Comparison of ENCODE assay signal across 12 cellular contexts in the genomic region with DNA sequence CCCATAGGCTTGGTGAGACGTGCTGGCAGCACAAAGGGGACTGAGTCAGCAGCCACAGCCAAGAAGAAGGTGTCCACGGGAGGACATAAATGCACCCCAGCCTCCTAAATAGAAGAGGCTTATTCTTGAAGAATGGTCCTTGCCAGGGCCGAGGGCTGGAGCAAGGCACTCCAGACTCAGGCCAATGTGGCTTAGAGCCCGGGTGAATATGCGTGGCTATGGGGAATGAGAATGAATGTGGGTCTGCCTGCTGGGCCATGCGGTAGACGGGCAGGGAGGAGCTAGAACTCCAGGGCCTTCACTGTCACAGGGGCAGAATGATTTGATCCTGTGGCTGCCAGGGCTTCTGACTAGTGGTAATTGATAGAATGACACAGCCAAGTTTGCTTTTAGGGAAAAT. TPM values are rescaled to one million over a fixed set of nuclear protein-coding genes. Genes with fewer than 3 reads are reported as not detected.
DNase-seq lines count a peak whose midpoint lies in the region; ATAC-seq and TF ChIP-seq lines count a peak whose summit lies in the region.
"Had no signal": no experiment of that assay in that cellular context is flagged by ENCODE, and none has a peak within 500 bp of the region (broad histone marks: within the 10 kb centered on the region; RNA-seq: fewer than 3 reads in every experiment).

No MANE protein-coding gene starts in this region.

- peaks cover 51% of the 10 kb centered on the region for H4K20me1 ChIP-seq in GM23338 (replicated peaks; ENCODE audit: insufficient read depth)
- no peaks in the 10 kb centered on the region for H4K20me1 ChIP-seq in OCI-LY7 (ENCODE audit: insufficient read depth, low read length)

- H3K27me3 ChIP-seq in GM23338 (ENCODE audit: insufficient read depth) (no peaks in the 10 kb centered on the region), WERI-Rb-1 (ENCODE audit: insufficient read depth, low read depth, severe bottlenecking) (no peaks in the 10 kb centered on the region)
- H3K27me3 ChIP-seq: gastrocnemius medialis, tibial artery had no signal

- H3K9me3 ChIP-seq in WERI-Rb-1 (ENCODE audit: severe bottlenecking) (no peaks in the 10 kb centered on the region), OCI-LY7 (ENCODE audit: low read length) (no peaks in the 10 kb centered on the region)
- H3K9me3 ChIP-seq: gastrocnemius medialis, tibial artery had no signal

- POLR2A ChIA-PET in OCI-LY7 (lab: Charles Lee): interaction anchor here (0.5 to 0.7 kb wide), 2 partner anchors 81 to 274 kb away, joined by 3 to 4 read pairs; no protein-coding TSS in a partner anchor

- no peaks in the 10 kb centered on the region for H3K9me3 Mint-ChIP-seq in GM23338
- peaks cover 2% of the 10 kb centered on the region for H3K9me3 Mint-ChIP-seq in glutamatergic neuron (ENCODE audit: unreplicated experiment)
- no peaks in the 10 kb centered on the region for H3K9me3 Mint-ChIP-seq in stimulated activated effector memory CD8-positive, alpha-beta T cell treated with anti-CD3 and anti-CD28 coated beads, Interleukin-12 subunit alpha, Interleukin-12 subunit beta, amount 100 ng/mL, for 72 hours
- H3K9me3 Mint-ChIP-seq: activated CD4-positive, alpha-beta memory T cell treated with anti-CD3 and anti-CD28 coated beads for 36 hours had no signal

- H3K4me3 ChIP-seq in GM23338: no peak overlapping the region
- H3K4me3 ChIP-seq in WERI-Rb-1 (ENCODE audit: low read depth, low read length): no peak overlapping the region
- H3K4me3 ChIP-seq in OCI-LY7 (ENCODE audit: low read depth, low read length, poor library complexity, severe bottlenecking): no peak overlapping the region
- H3K4me3 ChIP-seq: gastrocnemius medialis, GM23248, tibial artery had no signal

- H3F3A ChIP-seq in GM23338 (replicated peaks; ENCODE audit: low read depth): peaks cover 49% of the 10 kb centered on the region

- H3K27ac ChIP-seq in GM23338 (ENCODE audit: low read depth) (peak overlapping the region; percentile 82; the same call in 1 of the 2 replicates), WERI-Rb-1 (peak overlapping the region; percentile 44), OCI-LY7 (ENCODE audit: low read depth, low read length, poor library complexity, severe bottlenecking) (no peak overlapping the region)
- H3K27ac ChIP-seq: GM23248, tibial artery had no signal

- peaks cover 19% of the 10 kb centered on the region for H3K27me3 Mint-ChIP-seq in GM23338 (ENCODE audit: insufficient read depth, low read depth, poor library complexity)
- peaks cover 11% of the 10 kb centered on the region for H3K27me3 Mint-ChIP-seq in glutamatergic neuron (ENCODE audit: unreplicated experiment)
- H3K27me3 Mint-ChIP-seq: activated CD4-positive, alpha-beta memory T cell treated with anti-CD3 and anti-CD28 coated beads for 36 hours; activated naive CD8-positive, alpha-beta T cell had no signal

- ATAC-seq in GM23338 (peak; percentile 32), HG02870 (IDR thresholded peaks at IDR 0.05; ENCODE audit: unreplicated experiment) (no peak)
- no peak for ATAC-seq in stimulated activated effector memory CD8-positive, alpha-beta T cell treated with anti-CD3 and anti-CD28 coated beads, Interleukin-12 subunit alpha, Interleukin-12 subunit beta, amount 100 ng/mL, for 72 hours

- H3K36me3 Mint-ChIP-seq in GM23338 (ENCODE audit: low read depth): peaks cover 82% of the 10 kb centered on the region
- no peaks in the 10 kb centered on the region for H3K36me3 Mint-ChIP-seq in glutamatergic neuron (ENCODE audit: unreplicated experiment)
- peaks cover 97% of the 10 kb centered on the region for H3K36me3 Mint-ChIP-seq in stimulated activated effector memory CD8-positive, alpha-beta T cell treated with anti-CD3 and anti-CD28 coated beads, Interleukin-12 subunit alpha, Interleukin-12 subunit beta, amount 100 ng/mL, for 72 hours
- H3K36me3 Mint-ChIP-seq: activated naive CD8-positive, alpha-beta T cell had no signal

- TF ChIP-seq CTCF in GM23338 (conservative IDR thresholded peaks at IDR 0.05; ENCODE audit: low read depth in 2 of 2): no peak
- TF ChIP-seq CTCF in WERI-Rb-1 (IDR thresholded peaks at IDR 0.05; ENCODE audit: low read depth, low read length): no peak
- no peak for TF ChIP-seq CTCF in glutamatergic neuron (IDR thresholded peaks at IDR 0.05; ENCODE audit: partially characterized antibody, unreplicated experiment)
- TF ChIP-seq CTCF in OCI-LY7 (conservative IDR thresholded peaks at IDR 0.05; ENCODE audit: low read length): no peak

- H3K4me2 ChIP-seq in GM23338: no peak overlapping the region
- H3K4me2 ChIP-seq in OCI-LY7 (ENCODE audit: low read length): no peak overlapping the region

- H3K27ac Mint-ChIP-seq in GM23338: no peak overlapping the region
- H3K27ac Mint-ChIP-seq in glutamatergic neuron (ENCODE audit: unreplicated experiment): peak overlapping the region; percentile 39
- peak overlapping the region; percentile 46 for H3K27ac Mint-ChIP-seq in stimulated activated effector memory CD8-positive, alpha-beta T cell treated with anti-CD3 and anti-CD28 coated beads, Interleukin-12 subunit alpha, Interleukin-12 subunit beta, amount 100 ng/mL, for 72 hours
- H3K27ac Mint-ChIP-seq: activated CD4-positive, alpha-beta memory T cell treated with anti-CD3 and anti-CD28 coated beads for 36 hours had no signal

- no peak for DNase-seq in GM23338 (ENCODE audit: low spot score)
- DNase-seq in WERI-Rb-1: no peak
- no peak for DNase-seq in glutamatergic neuron
- no peak for DNase-seq in stimulated activated effector memory CD8-positive, alpha-beta T cell treated with anti-CD3 and anti-CD28 coated beads, Interleukin-12 subunit alpha, Interleukin-12 subunit beta, amount 100 ng/mL, for 72 hours (ENCODE audit: low spot score in 2 of 2)
- no peak for DNase-seq in stimulated activated CD4-positive, alpha-beta T cell treated with anti-CD3 and anti-CD28 coated beads, Interleukin-1b, Interleukin-23, amount 100 ng/mL, for 48 hours
- DNase-seq in OCI-LY7 (ENCODE audit: low spot score): no peak

- H3K4me1 ChIP-seq in GM23338 (ENCODE audit: insufficient read depth): peaks cover 21% of the 10 kb centered on the region
- no peaks in the 10 kb centered on the region for H3K4me1 ChIP-seq in OCI-LY7 (ENCODE audit: insufficient read depth, low read length, poor library complexity, severe bottlenecking)
- H3K4me1 ChIP-seq: gastrocnemius medialis, tibial artery had no signal

- H3K79me2 ChIP-seq in GM23338 (replicated peaks; ENCODE audit: insufficient read depth): peaks cover 26% of the 10 kb centered on the region
- no peaks in the 10 kb centered on the region; the same call in 1 of the 2 replicates for H3K79me2 ChIP-seq in OCI-LY7 (ENCODE audit: insufficient read depth, low read depth, low read length)

- H3K4me1 Mint-ChIP-seq in GM23338: peaks cover 31% of the 10 kb centered on the region
- peaks cover 2% of the 10 kb centered on the region for H3K4me1 Mint-ChIP-seq in glutamatergic neuron (ENCODE audit: low read depth, unreplicated experiment)
- peaks cover 16% of the 10 kb centered on the region for H3K4me1 Mint-ChIP-seq in stimulated activated effector memory CD8-positive, alpha-beta T cell treated with anti-CD3 and anti-CD28 coated beads, Interleukin-12 subunit alpha, Interleukin-12 subunit beta, amount 100 ng/mL, for 72 hours

- CTCF ChIA-PET in OCI-LY7 (lab: Charles Lee; ENCODE audit: unreplicated experiment): interaction anchor here (0.7 to 1.0 kb wide), 2 partner anchors 153 to 315 kb away, joined by 3 read pairs; no protein-coding TSS in a partner anchor

- no peak overlapping the region for H3K4me3 Mint-ChIP-seq in GM23338
- no peak overlapping the region for H3K4me3 Mint-ChIP-seq in glutamatergic neuron (ENCODE audit: unreplicated experiment)
- H3K4me3 Mint-ChIP-seq in stimulated activated effector memory CD8-positive, alpha-beta T cell treated with anti-CD3 and anti-CD28 coated beads, Interleukin-12 subunit alpha, Interleukin-12 subunit beta, amount 100 ng/mL, for 72 hours: no peak overlapping the region
- H3K4me3 Mint-ChIP-seq: activated CD4-positive, alpha-beta memory T cell treated with anti-CD3 and anti-CD28 coated beads for 36 hours; activated naive CD8-positive, alpha-beta T cell had no signal

- H2AFZ ChIP-seq in GM23338 (no peak overlapping the region), OCI-LY7 (ENCODE audit: low read length) (no peak overlapping the region)
- H2AFZ ChIP-seq: GM23248 had no signal

- peaks cover 52% of the 10 kb centered on the region for H3K36me3 ChIP-seq in GM23338 (ENCODE audit: insufficient read depth)
- peaks cover 83% of the 10 kb centered on the region for H3K36me3 ChIP-seq in WERI-Rb-1
- peaks cover 93% of the 10 kb centered on the region for H3K36me3 ChIP-seq in OCI-LY7 (ENCODE audit: insufficient read depth, low read length)

- H3K9me2 ChIP-seq in GM23338 (ENCODE audit: insufficient read depth) (no peaks in the 10 kb centered on the region), OCI-LY7 (ENCODE audit: insufficient read depth, low read length) (no peaks in the 10 kb centered on the region)

- no TSS peak for BruUV-seq in OCI-LY7 (replicated peaks; lab: Mats Ljungman, UMichigan)

- intact Hi-C loops in OCI-LY7 (cut with micrococcal nuclease; ENCODE audit: unreplicated experiment): loop anchor here (1.0 kb wide), 2 partner anchors 153 to 314 kb away; no protein-coding TSS in a partner anchor

TF ChIP-seq in GM23338, 12 proteins besides CTCF, POLR2A, EP300 and RAD21 (continues in another document):
- TF ChIP-seq CREB1 (CRISPR knock-in tag; IDR thresholded peaks at IDR 0.05; ENCODE audit: low read depth): no peak
- no peak for TF ChIP-seq EZH2 (IDR thresholded peaks at IDR 0.05; ENCODE audit: low read depth, unreplicated experiment)
- TF ChIP-seq EZH2phosphoT487 (IDR thresholded peaks at IDR 0.05; ENCODE audit: unreplicated experiment): no peak
- TF ChIP-seq ZNF114 (CRISPR knock-in tag; IDR thresholded peaks at IDR 0.05): no peak
- TF ChIP-seq POLR2AphosphoS5 (IDR thresholded peaks at IDR 0.05; ENCODE audit: low read depth): no peak
- no peak for TF ChIP-seq STAT1 (IDR thresholded peaks at IDR 0.05; ENCODE audit: unreplicated experiment)

RNA-seq across cellular contexts. Expression of a gene that starts 34.0 kb away (rescaled TPM):
- total RNA-seq in GM23338 (2014; rRNA removed; shearing (Covaris generic)): 113 and 125 TPM in 2 replicates
- polyA plus RNA-seq in GM23338 (2016; fragmentation: Nextera tagmentation; extraction: Ambion mirVana): 47.5 and 52.8 TPM in 2 replicates
- total RNA-seq in glutamatergic neuron (ENCODE audit: unreplicated experiment): 116 TPM
- total RNA-seq in OCI-LY7 (2014; rRNA removed; shearing (Covaris generic)): 93.0 and 102 TPM in 2 replicates
- total RNA-seq in OCI-LY7 (2022): 96.6 and 104 TPM in 2 replicates

RNA-seq across cellular contexts. Expression of a gene that starts 55.3 kb away (rescaled TPM):
- 151 and 171 TPM in 2 replicates for total RNA-seq in GM23338 (2014; rRNA removed; shearing (Covaris generic))
- polyA plus RNA-seq in GM23338 (2016; fragmentation: Nextera tagmentation; extraction: Ambion mirVana): 93.7 and 105 TPM in 2 replicates
- total RNA-seq in glutamatergic neuron (ENCODE audit: unreplicated experiment) (196 TPM), OCI-LY7 (2022) (176 and 182 TPM in 2 replicates)
- total RNA-seq in OCI-LY7 (2014; rRNA removed; shearing (Covaris generic)): 70.5 and 83.2 TPM in 2 replicates
